In the genomic region with DNA sequence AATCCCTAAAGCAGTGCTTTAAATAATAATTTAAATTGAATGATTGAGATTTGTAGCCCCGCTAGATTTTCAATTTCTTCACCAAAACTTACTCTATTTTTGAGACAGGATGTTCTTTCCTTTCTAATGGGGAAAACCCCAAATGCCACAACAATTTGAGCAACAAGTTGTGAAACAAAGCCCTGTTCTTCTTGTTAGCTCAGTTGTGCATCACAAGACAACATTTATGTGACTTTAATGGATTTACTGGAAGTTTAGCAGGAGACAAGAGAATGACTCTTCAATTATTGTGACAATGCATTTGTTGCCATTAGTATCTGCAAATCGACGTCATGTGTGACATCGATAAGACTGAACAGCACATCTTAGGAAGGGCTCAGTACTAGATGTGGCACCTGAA, we compare ENCODE assay signal across 15 cellular contexts.
DNase-seq lines count a peak whose midpoint lies in the region; ATAC-seq and TF ChIP-seq lines count a peak whose summit lies in the region.
"Had no signal": no experiment of that assay in that cellular context is flagged by ENCODE, and none has a peak within 500 bp of the region (broad histone marks: within the 10 kb centered on the region; RNA-seq: fewer than 3 reads in every experiment).

No MANE protein-coding gene starts in this region.

- H3K4me1 Mint-ChIP-seq in MCF 10A (ENCODE audit: insufficient read depth, unreplicated experiment), result peaks cover 43% of the 10 kb centered on the region
- H3K4me1 Mint-ChIP-seq: GM23338 had no signal

- no peaks in the 10 kb centered on the region for H3K36me3 ChIP-seq in breast epithelium

- no peak overlapping the region for H3K4me3 ChIP-seq in breast epithelium
- no peak overlapping the region for H3K4me3 ChIP-seq in choroid plexus epithelial cell (ENCODE audit: low read depth, low read length)
- H3K4me3 ChIP-seq: GM23338 had no signal

- no peaks in the 10 kb centered on the region for H3K9me3 Mint-ChIP-seq in MCF 10A (ENCODE audit: unreplicated experiment)

- no peak overlapping the region for H3K27ac ChIP-seq in breast epithelium

- TF ChIP-seq POLR2A in breast epithelium (IDR thresholded peaks at IDR 0.05), result no peak

- H3K36me3 Mint-ChIP-seq in MCF 10A (ENCODE audit: insufficient read depth, unreplicated experiment), result peaks cover 17% of the 10 kb centered on the region

- CTCF ChIA-PET in MCF 10A (lab: Yijun Ruan, JAX), result interaction anchor here (0.5 kb wide), 1 partner anchor 52 kb away, joined by 3 read pairs; no protein-coding TSS in a partner anchor

- no peaks in the 10 kb centered on the region for H3K4me1 ChIP-seq in breast epithelium

- no peaks in the 10 kb centered on the region for H3K27me3 Mint-ChIP-seq in MCF 10A (ENCODE audit: insufficient read depth, unreplicated experiment)
- H3K27me3 Mint-ChIP-seq: CD4-positive, alpha-beta T cell had no signal

- TF ChIP-seq CTCF in MCF 10A (IDR thresholded peaks at IDR 0.05; ENCODE audit: unreplicated experiment) (no peak), breast epithelium (IDR thresholded peaks at IDR 0.05) (no peak), choroid plexus epithelial cell (conservative IDR thresholded peaks at IDR 0.05; ENCODE audit: low read depth, low read length) (no peak)

- ATAC-seq in GM21619 (IDR thresholded peaks at IDR 0.05; ENCODE audit: unreplicated experiment) (no peak), HG02571 (IDR thresholded peaks at IDR 0.05; ENCODE audit: unreplicated experiment) (no peak)
- ATAC-seq: GM23338 had no signal

- POLR2A ChIA-PET in MCF 10A (lab: Yijun Ruan, JAX), result no interaction called here

- H3K9me3 ChIP-seq in breast epithelium, result no peaks in the 10 kb centered on the region

- H3K27me3 ChIP-seq in breast epithelium, result no peaks in the 10 kb centered on the region

- intact Hi-C loops in MCF 10A (cut with micrococcal nuclease) (no loop called here), breast epithelium (cut with DNase I; ENCODE audit: low total_unique reads) (no loop called here)

- no peak overlapping the region for H3K4me3 Mint-ChIP-seq in MCF 10A (ENCODE audit: unreplicated experiment)
- H3K4me3 Mint-ChIP-seq: CD4-positive, alpha-beta T cell; GM23338 had no signal

- no TSS peak for BruUV-seq in MCF 10A (replicated peaks; lab: Mats Ljungman, UMichigan)

- H3K27ac Mint-ChIP-seq in MCF 10A (ENCODE audit: low read depth, unreplicated experiment), result no peak overlapping the region
- H3K27ac Mint-ChIP-seq: CD4-positive, alpha-beta T cell; GM23338 had no signal

- peak; percentile 32 for DNase-seq in MCF 10A (ENCODE audit: unreplicated experiment)
- no peak for DNase-seq in breast epithelium (ENCODE audit: low spot score in 2 of 2)
- peak; percentile 30 for DNase-seq in choroid plexus epithelial cell (ENCODE audit: low read depth)
- DNase-seq in medulla oblongata (ENCODE audit: extremely low spot score), result peak; percentile 14
- DNase-seq in activated CD4-positive, alpha-beta T cell treated with anti-CD3 and anti-CD28 coated beads for 1 hour, result no peak
- no peak for DNase-seq in AG08395 (ENCODE audit: low spot score)
- DNase-seq: CD4-positive, alpha-beta T cell; NCI-H1105 treated with DMSO at 0.1 percent for 48 hours; NCI-H1930; NCI-H510A treated with DMSO at 0.1 percent for 48 hours; SIG-M5; SW 1271 had no signal

Comparison
In these comparisons a context has a peak if more than half of its experiments do, and no peak if none do; other contexts are left out.
1. DNase-seq: peak in MCF 10A (single experiment), choroid plexus epithelial cell (single experiment) and medulla oblongata (single experiment); none in breast epithelium (0 of 2), activated CD4-positive, alpha-beta T cell treated with anti-CD3 and anti-CD28 coated beads for 1 hour (single experiment) and AG08395 (single experiment).